Comparison of ENCODE assay signal across 21 cellular contexts in the genomic region with DNA sequence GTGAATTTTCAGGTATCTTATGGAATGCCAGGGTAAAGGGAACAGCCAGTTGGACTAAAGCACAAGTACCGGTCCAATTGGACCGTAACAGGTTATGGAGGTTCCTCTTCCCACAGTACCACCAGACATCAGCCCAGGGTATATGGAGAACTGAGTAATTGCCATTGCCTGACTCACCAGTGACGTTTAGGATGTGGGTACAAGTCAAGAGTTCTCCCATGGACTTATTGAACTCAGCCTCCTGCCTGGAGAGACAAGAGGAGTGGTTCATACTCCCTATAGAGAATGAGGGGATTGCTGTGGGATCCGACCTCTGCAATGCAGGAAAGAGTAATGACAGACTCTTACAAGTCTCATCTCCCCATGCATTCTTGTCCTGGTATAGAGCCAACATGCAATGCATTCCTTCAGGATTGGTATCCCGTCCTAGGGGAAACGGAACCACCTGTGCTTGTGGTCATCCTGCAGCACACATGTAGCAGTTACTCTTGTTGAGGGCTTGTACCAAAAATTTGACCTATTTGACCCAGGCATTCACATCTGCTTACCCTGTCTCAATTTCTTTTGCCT. TPM values are rescaled to one million over a fixed set of nuclear protein-coding genes. Genes with fewer than 3 reads are reported as not detected.
"Had no signal": no experiment of that assay in that cellular context is flagged by ENCODE, and none has a peak within 500 bp of the region (broad histone marks: within the 10 kb centered on the region; RNA-seq: fewer than 3 reads in every experiment).

No MANE protein-coding gene starts in this region.

- H3K27ac Mint-ChIP-seq: activated CD8-positive, alpha-beta T cell treated with anti-CD3 and anti-CD28 coated beads for 36 hours; activated naive CD4-positive, alpha-beta T cell treated with anti-CD3 and anti-CD28 coated beads, Interleukin-2, amount 50 U/mL, for 72 hours; naive thymus-derived CD4-positive, alpha-beta T cell; stimulated activated naive B cell treated with anti-CD40 and anti-IgM and Interleukin-4, amounts not matched to agents 10 μg/mL and 1 μg/mL and 100 μg/mL, for 72 hours; WTC11 had no signal

- H3K9me3 ChIP-seq: gastrocnemius medialis, tibial artery had no signal

- H3K27ac ChIP-seq: gastrocnemius medialis, parathyroid adenoma, tibial artery had no signal

- H3K9me3 Mint-ChIP-seq: effector memory CD8-positive, alpha-beta T cell had no signal

- H3K4me3 ChIP-seq: gastrocnemius medialis, tibial artery had no signal

- H3K4me1 ChIP-seq: tibial artery had no signal

- H3K4me1 Mint-ChIP-seq: naive thymus-derived CD4-positive, alpha-beta T cell; WTC11 had no signal

- H3K27me3 Mint-ChIP-seq: activated CD8-positive, alpha-beta T cell treated with anti-CD3 and anti-CD28 coated beads for 36 hours; naive thymus-derived CD4-positive, alpha-beta T cell had no signal

- H3K27me3 ChIP-seq: gastrocnemius medialis had no signal

- H3K4me3 Mint-ChIP-seq: activated CD8-positive, alpha-beta T cell treated with anti-CD3 and anti-CD28 coated beads for 36 hours; effector memory CD8-positive, alpha-beta T cell; naive thymus-derived CD4-positive, alpha-beta T cell; stimulated activated naive B cell treated with anti-CD40 and anti-IgM and Interleukin-4, amounts not matched to agents 10 μg/mL and 1 μg/mL and 100 μg/mL, for 72 hours; WTC11 had no signal

- DNase-seq: activated CD4-positive, alpha-beta T cell treated with anti-CD3 and anti-CD28 coated beads for 4 hours; activated CD8-positive, alpha-beta T cell treated with anti-CD3 and anti-CD28 coated beads for 36 hours; activated gamma-delta T cell; activated T-cell treated with anti-CD3 and anti-CD28 coated beads, Interleukin-2, amount 50 U/mL, for 48 hours; amniotic stem cell; dermis blood vessel endothelial cell; effector memory CD8-positive, alpha-beta T cell; gastrocnemius medialis; islet precursor cell; naive thymus-derived CD4-positive, alpha-beta T cell; stimulated activated CD4-positive, alpha-beta T cell treated with anti-CD3 and anti-CD28 coated beads, Interleukin-2, amount 100 ng/mL, for 48 hours; stimulated activated naive B cell treated with anti-CD40 and anti-IgM and Interleukin-4, amounts not matched to agents 10 μg/mL and 1 μg/mL and 100 μg/mL, for 72 hours; T-helper 2 cell; tibial artery had no signal

- ATAC-seq: activated CD8-positive, alpha-beta T cell treated with anti-CD3 and anti-CD28 coated beads for 36 hours; activated naive CD4-positive, alpha-beta T cell treated with anti-CD3 and anti-CD28 coated beads, Interleukin-2, amount 50 U/mL, for 72 hours; effector memory CD8-positive, alpha-beta T cell; gastrocnemius medialis; left lobe of liver; naive thymus-derived CD4-positive, alpha-beta T cell; stimulated activated naive B cell treated with anti-CD40 and anti-IgM and Interleukin-4, amounts not matched to agents 10 μg/mL and 1 μg/mL and 100 μg/mL, for 72 hours; WTC11 had no signal

RNA-seq across cellular contexts. Expression of a gene that starts 30.7 kb away (rescaled TPM):
- total RNA-seq: activated CD8-positive, alpha-beta T cell treated with anti-CD3 and anti-CD28 coated beads for 36 hours; dermis blood vessel endothelial cell; left lobe of liver; lung microvascular endothelial cell; naive thymus-derived CD4-positive, alpha-beta T cell; skeletal muscle tissue had no signal
- polyA plus RNA-seq: naive thymus-derived CD4-positive, alpha-beta T cell had no signal

RNA-seq across cellular contexts. Expression of a gene that starts 45.9 kb away (rescaled TPM):
- total RNA-seq: activated naive CD4-positive, alpha-beta T cell treated with anti-CD3 and anti-CD28 coated beads, Interleukin-2, amount 50 U/mL, for 72 hours; dermis blood vessel endothelial cell; left lobe of liver; lung microvascular endothelial cell; naive thymus-derived CD4-positive, alpha-beta T cell; subcutaneous adipose tissue had no signal
- polyA plus RNA-seq: naive thymus-derived CD4-positive, alpha-beta T cell had no signal
